Comparison of ENCODE assay signal across 8 cellular contexts in the genomic region with DNA sequence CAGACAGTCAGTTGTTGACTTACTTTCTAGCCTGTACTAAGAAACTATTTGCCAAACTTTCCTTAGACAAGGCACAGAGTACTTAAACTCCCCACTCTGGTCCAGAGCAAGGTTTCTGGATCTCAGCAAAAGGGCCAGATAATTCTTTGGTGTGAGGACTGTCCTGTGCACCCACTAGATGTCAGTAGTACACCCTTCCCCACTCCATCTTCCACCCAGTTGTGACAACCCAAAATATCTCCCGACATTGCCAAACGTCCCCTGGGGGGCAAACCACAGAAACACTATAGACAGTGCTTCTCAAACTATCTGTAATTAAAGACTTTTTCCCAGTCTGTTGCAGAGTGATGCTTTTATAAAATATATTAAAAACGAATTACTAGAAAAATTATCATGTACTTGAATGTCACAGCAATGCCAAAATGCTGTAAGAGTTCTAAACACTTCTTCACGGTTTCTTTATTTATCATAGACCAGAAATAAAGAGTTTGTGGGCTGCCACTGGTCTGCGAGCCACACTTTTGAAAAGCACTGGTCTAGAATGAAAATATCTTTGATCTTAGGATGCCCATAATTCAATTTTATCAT.
DNase-seq lines count a peak whose midpoint lies in the region; ATAC-seq and TF ChIP-seq lines count a peak whose summit lies in the region.

No MANE protein-coding gene starts in this region.

- no peaks in the 10 kb centered on the region for H3K9me3 Mint-ChIP-seq in activated T-cell treated with anti-CD3 and anti-CD28 coated beads, Interleukin-2, amount 50 U/mL, for 24 hours
- H3K9me3 Mint-ChIP-seq in T-cell: no peaks in the 10 kb centered on the region

- H3K36me3 ChIP-seq in gastroesophageal sphincter: no peaks in the 10 kb centered on the region
- no peaks in the 10 kb centered on the region for H3K36me3 ChIP-seq in gastrocnemius medialis

- no peak for TF ChIP-seq EP300 in gastroesophageal sphincter (IDR thresholded peaks at IDR 0.05)

- H3K9me3 ChIP-seq in gastroesophageal sphincter: no peaks in the 10 kb centered on the region
- no peaks in the 10 kb centered on the region for H3K9me3 ChIP-seq in gastrocnemius medialis

- H3K27ac ChIP-seq in gastroesophageal sphincter (no peak overlapping the region), gastrocnemius medialis (no peak overlapping the region)

- no peak overlapping the region for H3K27ac Mint-ChIP-seq in activated T-cell treated with anti-CD3 and anti-CD28 coated beads, Interleukin-2, amount 50 U/mL, for 24 hours
- H3K27ac Mint-ChIP-seq in T-cell: no peak overlapping the region

- POLR2A ChIA-PET in T-cell (lab: Charles Lee): no interaction called here

- no peaks in the 10 kb centered on the region for H3K36me3 Mint-ChIP-seq in activated T-cell treated with anti-CD3 and anti-CD28 coated beads, Interleukin-2, amount 50 U/mL, for 24 hours (ENCODE audit: low read depth)
- H3K36me3 Mint-ChIP-seq in T-cell: no peaks in the 10 kb centered on the region

- H3K27me3 ChIP-seq in gastroesophageal sphincter: no peaks in the 10 kb centered on the region
- H3K27me3 ChIP-seq in gastrocnemius medialis: no peaks in the 10 kb centered on the region

- peak in 3 of 4 experiments; percentile 9 to 55 (median 38) for TF ChIP-seq CTCF in gastroesophageal sphincter (IDR thresholded peaks at IDR 0.05)
- TF ChIP-seq CTCF in gastrocnemius medialis (IDR thresholded peaks at IDR 0.05 in 4 of 5, conservative IDR thresholded peaks at IDR 0.05 in 1 of 5): peak in 3 of 5 experiments; percentile 15 to 43 (median 39)

- intact Hi-C loops in gastrocnemius medialis (cut with DNase I; ENCODE audit: low total_unique reads): loop anchor here (5.0 kb wide), 1 partner anchor 378 kb away; no protein-coding TSS in a partner anchor

- in situ Hi-C loops in gastrocnemius medialis (cut with MboI; ENCODE audit: low sequenced_read_pairs in 4 of 4): no loop called here

- no peak overlapping the region for H3K4me3 ChIP-seq in gastroesophageal sphincter
- no peak overlapping the region for H3K4me3 ChIP-seq in gastrocnemius medialis

- H3K4me3 Mint-ChIP-seq in activated T-cell treated with anti-CD3 and anti-CD28 coated beads, Interleukin-2, amount 50 U/mL, for 24 hours: no peak overlapping the region
- H3K4me3 Mint-ChIP-seq in T-cell: no peak overlapping the region

- H3K27me3 Mint-ChIP-seq in activated T-cell treated with anti-CD3 and anti-CD28 coated beads, Interleukin-2, amount 50 U/mL, for 24 hours: peaks cover 14% of the 10 kb centered on the region
- peaks cover 0 to 7% of the 10 kb centered on the region in 2 donors for H3K27me3 Mint-ChIP-seq in T-cell

- CTCF ChIA-PET in T-cell (lab: Charles Lee): interaction anchor here in 1 of 2 donors (0.6 kb wide), 1 partner anchor 11 kb away, joined by 3 read pairs; no protein-coding TSS in a partner anchor

- WGBS in gastroesophageal sphincter (ENCODE audit: low coverage in 1 of 2), 2 donors: 13 to 34% methylated on average over 3 to 5 of the region's 5 CpGs

- H3K4me1 Mint-ChIP-seq in activated T-cell treated with anti-CD3 and anti-CD28 coated beads, Interleukin-2, amount 50 U/mL, for 24 hours (ENCODE audit: low read depth): peaks cover 1% of the 10 kb centered on the region
- H3K4me1 Mint-ChIP-seq in T-cell: no peaks in the 10 kb centered on the region

- no peaks in the 10 kb centered on the region for H3K4me1 ChIP-seq in gastroesophageal sphincter
- no peaks in the 10 kb centered on the region for H3K4me1 ChIP-seq in gastrocnemius medialis

- ATAC-seq in GM21526 (IDR thresholded peaks at IDR 0.05; ENCODE audit: low FRiP score, unreplicated experiment): peak; percentile 88
- peak in 3 of 4 experiments; percentile 24 to 74 (median 52) for ATAC-seq in T-cell (replicated peaks in 1 of 4)
- peak; percentile 68 for ATAC-seq in gastroesophageal sphincter
- peak in 1 of 2 donors; percentile 30 for ATAC-seq in gastrocnemius medialis

- TF ChIP-seq POLR2A in gastroesophageal sphincter (IDR thresholded peaks at IDR 0.05) (no peak), gastrocnemius medialis (IDR thresholded peaks at IDR 0.05) (no peak)

- DNase-seq in activated T-cell treated with anti-CD3 and anti-CD28 coated beads for 48 hours (ENCODE audit: low read depth): peak; percentile 1
- no peak for DNase-seq in activated T-cell treated with anti-CD3 and anti-CD28 coated beads, Interleukin-2, amount 50 U/mL, for 24 hours
- DNase-seq in HuH-7 (ENCODE audit: low spot score): peak; percentile 10
- peak in 18 of 34 experiments; percentile 1 to 22 (median 6) for DNase-seq in T-cell
- no peak for DNase-seq in gastrocnemius medialis
- no peak for DNase-seq in NCI-H1930 (lab: John Stamatoyannopoulos, UW)

Comparison
In these comparisons a context has a peak if more than half of its experiments do, and no peak if none do; other contexts are left out.
1. DNase-seq: peak in activated T-cell treated with anti-CD3 and anti-CD28 coated beads for 48 hours (single experiment), HuH-7 (single experiment) and T-cell (18 of 34); none in activated T-cell treated with anti-CD3 and anti-CD28 coated beads, Interleukin-2, amount 50 U/mL, for 24 hours (single experiment), gastrocnemius medialis (0 of 2) and NCI-H1930 (0 of 2).